Comparison of ENCODE assay signal across 11 cellular contexts in genomic region chr7:115676080-115676479, GRCh38.
DNase-seq lines count a peak whose midpoint lies in the region; ATAC-seq and TF ChIP-seq lines count a peak whose summit lies in the region.
"Had no signal": no experiment of that assay in that cellular context is flagged by ENCODE, and none has a peak within 500 bp of the region (broad histone marks: within the 10 kb centered on the region; RNA-seq: fewer than 3 reads in every experiment).

No MANE protein-coding gene starts in this region.

- H3K4me1 ChIP-seq in neural progenitor cell: peaks cover 11% of the 10 kb centered on the region

- H3K9ac ChIP-seq in neural progenitor cell: no peak overlapping the region

- H3K27me3 ChIP-seq in neural progenitor cell: no peaks in the 10 kb centered on the region

- H3K4me2 ChIP-seq in neural progenitor cell: no peak overlapping the region

- H3K27ac Mint-ChIP-seq in neural progenitor cell: no peak overlapping the region
- H3K27ac Mint-ChIP-seq: activated CD4-positive, alpha-beta T cell treated with anti-CD3 and anti-CD28 coated beads for 36 hours had no signal

- no peak overlapping the region for H3K4me3 ChIP-seq in neural progenitor cell
- H3K4me3 ChIP-seq: skin epidermis had no signal

- no peak overlapping the region for H3K4me3 Mint-ChIP-seq in neural progenitor cell
- H3K4me3 Mint-ChIP-seq: activated CD4-positive, alpha-beta T cell treated with anti-CD3 and anti-CD28 coated beads for 36 hours had no signal

- peak; percentile 54 for TF ChIP-seq CTCF in neural progenitor cell (IDR thresholded peaks at IDR 0.05)

- no peak overlapping the region for H3K27ac ChIP-seq in neural progenitor cell
- H3K27ac ChIP-seq: skin epidermis had no signal

- no peaks in the 10 kb centered on the region for H3K9me3 ChIP-seq in neural progenitor cell (ENCODE audit: low read depth)

- peaks cover 12% of the 10 kb centered on the region for H3K4me1 Mint-ChIP-seq in neural progenitor cell
- H3K4me1 Mint-ChIP-seq: activated CD4-positive, alpha-beta T cell treated with anti-CD3 and anti-CD28 coated beads for 36 hours had no signal

- no peaks in the 10 kb centered on the region for H3K9me3 Mint-ChIP-seq in neural progenitor cell

- H3F3A ChIP-seq in neural progenitor cell (ENCODE audit: low read depth): peaks cover 8% of the 10 kb centered on the region

- no peaks in the 10 kb centered on the region for H4K20me1 ChIP-seq in neural progenitor cell (ENCODE audit: low read depth)

- ATAC-seq in GM18873 (IDR thresholded peaks at IDR 0.05; ENCODE audit: low FRiP score, unreplicated experiment) (no peak), GM19452 (IDR thresholded peaks at IDR 0.05; ENCODE audit: unreplicated experiment) (no peak)
- ATAC-seq: activated CD4-positive, alpha-beta T cell treated with anti-CD3 and anti-CD28 coated beads for 36 hours had no signal

- H3K79me2 ChIP-seq in neural progenitor cell (ENCODE audit: low read depth): no peaks in the 10 kb centered on the region

- peaks cover 5% of the 10 kb centered on the region for H3K27me3 Mint-ChIP-seq in neural progenitor cell (ENCODE audit: insufficient read depth, low read depth)
- H3K27me3 Mint-ChIP-seq: activated CD4-positive, alpha-beta T cell treated with anti-CD3 and anti-CD28 coated beads for 36 hours had no signal

- DNase-seq in DMS114 treated with DMSO at 0.1 percent for 48 hours (lab: John Stamatoyannopoulos, UW; ENCODE audit: unreplicated experiment) (peak; percentile 4), NCI-H2081 treated with DMSO at 0.1 percent for 48 hours (lab: John Stamatoyannopoulos, UW) (peak; percentile 67), ecto neural progenitor cell (ENCODE audit: low spot score) (peak; percentile 48), neural progenitor cell (ENCODE audit: low spot score) (peak; percentile 40), cerebellum (ENCODE audit: low spot score) (no peak), activated T-cell treated with anti-CD3 and anti-CD28 coated beads for 4 hours (no peak)
- DNase-seq: activated CD4-positive, alpha-beta T cell treated with anti-CD3 and anti-CD28 coated beads for 36 hours; effector CD4-positive, alpha-beta T cell had no signal

- H3K36me3 ChIP-seq in neural progenitor cell: no peaks in the 10 kb centered on the region

- H2AFZ ChIP-seq in neural progenitor cell (replicated peaks): peak overlapping the region; percentile 19

- H3K36me3 Mint-ChIP-seq in neural progenitor cell: no peaks in the 10 kb centered on the region

Comparison
In these comparisons a context has a peak if more than half of its experiments do, and no peak if none do; other contexts are left out.
1. DNase-seq: peak in DMS114 treated with DMSO at 0.1 percent for 48 hours (single experiment), NCI-H2081 treated with DMSO at 0.1 percent for 48 hours (single experiment), ecto neural progenitor cell (single experiment) and neural progenitor cell (single experiment); none in cerebellum (single experiment) and activated T-cell treated with anti-CD3 and anti-CD28 coated beads for 4 hours (single experiment).